Comparison of ENCODE assay signal across 8 cellular contexts in the genomic region with DNA sequence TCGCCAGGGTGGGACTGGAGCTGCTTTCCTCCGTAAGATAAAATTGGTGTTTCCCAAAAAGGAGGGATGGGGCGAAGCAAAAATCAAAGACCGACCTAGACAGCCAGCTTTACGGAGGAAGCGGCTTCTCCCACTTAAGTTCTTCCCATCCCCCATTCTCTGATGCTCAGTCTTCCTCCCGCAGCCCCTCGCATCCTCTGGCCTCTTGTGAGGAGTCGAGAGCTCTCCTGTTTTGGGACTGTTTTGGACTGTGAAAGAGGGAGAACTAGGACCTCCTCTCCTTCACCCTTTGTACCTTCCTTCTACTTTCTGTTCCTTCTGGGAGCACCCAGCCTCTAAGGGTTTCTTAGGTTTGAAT. TPM values are rescaled to one million over a fixed set of nuclear protein-coding genes. Genes with fewer than 3 reads are reported as not detected.
DNase-seq lines count a peak whose midpoint lies in the region; ATAC-seq and TF ChIP-seq lines count a peak whose summit lies in the region.

No MANE protein-coding gene starts in this region.

- H3K9ac ChIP-seq in iPS-15b (ENCODE audit: low read depth, low read length) = peak overlapping the region; percentile 71

- H3K9me3 ChIP-seq in cardiac muscle cell (ENCODE audit: low read depth) = no peaks in the 10 kb centered on the region
- H3K9me3 ChIP-seq in iPS-15b (ENCODE audit: control insufficient read depth, insufficient read depth, low read length) = no peaks in the 10 kb centered on the region

- H3K4me3 ChIP-seq in cardiac muscle cell = peak overlapping the region; percentile 66
- H3K4me3 ChIP-seq in iPS-15b (ENCODE audit: low read depth, low read length) = peak overlapping the region; percentile 98

- DNase-seq in cardiac muscle cell (ENCODE audit: low read depth in 1 of 2, low spot score in 1 of 2) = peak; percentile 32 to 40
- no peak for DNase-seq in Right ventricle myocardium superior
- no peak for DNase-seq in activated CD4-positive, alpha-beta memory T cell treated with anti-CD3 and anti-CD28 coated beads, Interleukin-2, amount 10 ng/mL, durations not matched to agents 7 days and 5 days
- no peak for DNase-seq in C1 segment of cervical spinal cord (lab: John Stamatoyannopoulos, UW)

- POLR2A ChIA-PET in activated CD4-positive, alpha-beta memory T cell treated with anti-CD3 and anti-CD28 coated beads, Interleukin-2, amount 10 ng/mL, durations not matched to agents 7 days and 5 days (lab: Charles Lee) = interaction anchor here (0.7 to 1.1 kb wide), 2 partner anchors 220 to 222 kb away, joined by 3 to 4 read pairs; a partner anchor contains a TSS

- H3K27me3 Mint-ChIP-seq in activated CD4-positive, alpha-beta memory T cell treated with anti-CD3 and anti-CD28 coated beads, Interleukin-2, amount 10 ng/mL, durations not matched to agents 7 days and 5 days = peaks cover 7% of the 10 kb centered on the region
- no peaks in the 10 kb centered on the region for H3K27me3 Mint-ChIP-seq in stimulated activated memory B cell treated with anti-CD40 and anti-IgM and Interleukin-4, amounts not matched to agents 10 μg/mL and 1 μg/mL and 100 μg/mL, for 72 hours

- H3K4me3 Mint-ChIP-seq in activated CD4-positive, alpha-beta memory T cell treated with anti-CD3 and anti-CD28 coated beads, Interleukin-2, amount 10 ng/mL, durations not matched to agents 7 days and 5 days = peak overlapping the region; percentile 84
- peak overlapping the region; percentile 98 for H3K4me3 Mint-ChIP-seq in stimulated activated memory B cell treated with anti-CD40 and anti-IgM and Interleukin-4, amounts not matched to agents 10 μg/mL and 1 μg/mL and 100 μg/mL, for 72 hours

- H3K27ac ChIP-seq in cardiac muscle cell = no peak overlapping the region

- H3K36me3 ChIP-seq in cardiac muscle cell (no peaks in the 10 kb centered on the region), iPS-15b (ENCODE audit: control insufficient read depth, insufficient read depth, low read length) (no peaks in the 10 kb centered on the region)

- H3K27ac Mint-ChIP-seq in activated CD4-positive, alpha-beta memory T cell treated with anti-CD3 and anti-CD28 coated beads, Interleukin-2, amount 10 ng/mL, durations not matched to agents 7 days and 5 days = no peak overlapping the region
- peak overlapping the region; percentile 78 for H3K27ac Mint-ChIP-seq in stimulated activated memory B cell treated with anti-CD40 and anti-IgM and Interleukin-4, amounts not matched to agents 10 μg/mL and 1 μg/mL and 100 μg/mL, for 72 hours

- H3K4me1 Mint-ChIP-seq in activated CD4-positive, alpha-beta memory T cell treated with anti-CD3 and anti-CD28 coated beads, Interleukin-2, amount 10 ng/mL, durations not matched to agents 7 days and 5 days = peaks cover 36% of the 10 kb centered on the region
- peaks cover 53% of the 10 kb centered on the region for H3K4me1 Mint-ChIP-seq in stimulated activated memory B cell treated with anti-CD40 and anti-IgM and Interleukin-4, amounts not matched to agents 10 μg/mL and 1 μg/mL and 100 μg/mL, for 72 hours

- no peaks in the 10 kb centered on the region for H3K36me3 Mint-ChIP-seq in activated CD4-positive, alpha-beta memory T cell treated with anti-CD3 and anti-CD28 coated beads, Interleukin-2, amount 10 ng/mL, durations not matched to agents 7 days and 5 days (ENCODE audit: low read depth)
- no peaks in the 10 kb centered on the region for H3K36me3 Mint-ChIP-seq in stimulated activated memory B cell treated with anti-CD40 and anti-IgM and Interleukin-4, amounts not matched to agents 10 μg/mL and 1 μg/mL and 100 μg/mL, for 72 hours

- H3K27me3 ChIP-seq in cardiac muscle cell (no peaks in the 10 kb centered on the region), iPS-15b (ENCODE audit: control insufficient read depth, insufficient read depth, low read length) (no peaks in the 10 kb centered on the region)

- ATAC-seq in Right ventricle myocardium superior (ENCODE audit: poor library complexity) = no peak
- ATAC-seq in stimulated activated memory B cell treated with anti-CD40 and anti-IgM and Interleukin-4, amounts not matched to agents 10 μg/mL and 1 μg/mL and 100 μg/mL, for 72 hours = no peak
- no peak for ATAC-seq in GM19452 (IDR thresholded peaks at IDR 0.05; ENCODE audit: unreplicated experiment)
- no peak for ATAC-seq in HG03565 (IDR thresholded peaks at IDR 0.05; ENCODE audit: unreplicated experiment)

- CTCF ChIA-PET in activated CD4-positive, alpha-beta memory T cell treated with anti-CD3 and anti-CD28 coated beads, Interleukin-2, amount 10 ng/mL, durations not matched to agents 7 days and 5 days (lab: Charles Lee) = interaction anchor here (10.1 kb wide), 1 partner anchor 68 kb away, joined by 163 read pairs; no protein-coding TSS in a partner anchor

- H3K9me3 Mint-ChIP-seq in activated CD4-positive, alpha-beta memory T cell treated with anti-CD3 and anti-CD28 coated beads, Interleukin-2, amount 10 ng/mL, durations not matched to agents 7 days and 5 days = no peaks in the 10 kb centered on the region
- no peaks in the 10 kb centered on the region for H3K9me3 Mint-ChIP-seq in stimulated activated memory B cell treated with anti-CD40 and anti-IgM and Interleukin-4, amounts not matched to agents 10 μg/mL and 1 μg/mL and 100 μg/mL, for 72 hours

- intact Hi-C loops in Right ventricle myocardium superior (cut with DNase I) = loop anchor here (10.0 kb wide), 1 partner anchor 228 kb away; no protein-coding TSS in a partner anchor

- H3K4me1 ChIP-seq in cardiac muscle cell (ENCODE audit: low read depth) = peaks cover 12% of the 10 kb centered on the region
- H3K4me1 ChIP-seq in iPS-15b (ENCODE audit: control insufficient read depth, insufficient read depth, low read length) = peaks cover 20% of the 10 kb centered on the region

- no peak for TF ChIP-seq CTCF in cardiac muscle cell (IDR thresholded peaks at IDR 0.05; ENCODE audit: low read depth, low read length)

RNA-seq across cellular contexts. Expression of a gene that starts 0.6 kb away (rescaled TPM):
- total RNA-seq in cardiac muscle cell (6.4 and 13.1 TPM in 2 replicates), Right ventricle myocardium superior (12.6 TPM)
- polyA plus RNA-seq in cardiac muscle cell = 9.2 and 14.2 TPM in 2 replicates
- 1 to 10 TPM; 3.4 to 3.6 TPM for total RNA-seq in activated CD4-positive, alpha-beta memory T cell treated with anti-CD3 and anti-CD28 coated beads, Interleukin-2, amount 10 ng/mL, durations not matched to agents 7 days and 5 days

Comparison
In these comparisons a context has a peak if more than half of its experiments do, and no peak if none do; other contexts are left out.
1. DNase-seq: peak in cardiac muscle cell (2 of 2); none in Right ventricle myocardium superior (single experiment), activated CD4-positive, alpha-beta memory T cell treated with anti-CD3 and anti-CD28 coated beads, Interleukin-2, amount 10 ng/mL, durations not matched to agents 7 days and 5 days (single experiment) and C1 segment of cervical spinal cord (0 of 14).